8 cellular contexts compared by ENCODE assay signal in the genomic region with DNA sequence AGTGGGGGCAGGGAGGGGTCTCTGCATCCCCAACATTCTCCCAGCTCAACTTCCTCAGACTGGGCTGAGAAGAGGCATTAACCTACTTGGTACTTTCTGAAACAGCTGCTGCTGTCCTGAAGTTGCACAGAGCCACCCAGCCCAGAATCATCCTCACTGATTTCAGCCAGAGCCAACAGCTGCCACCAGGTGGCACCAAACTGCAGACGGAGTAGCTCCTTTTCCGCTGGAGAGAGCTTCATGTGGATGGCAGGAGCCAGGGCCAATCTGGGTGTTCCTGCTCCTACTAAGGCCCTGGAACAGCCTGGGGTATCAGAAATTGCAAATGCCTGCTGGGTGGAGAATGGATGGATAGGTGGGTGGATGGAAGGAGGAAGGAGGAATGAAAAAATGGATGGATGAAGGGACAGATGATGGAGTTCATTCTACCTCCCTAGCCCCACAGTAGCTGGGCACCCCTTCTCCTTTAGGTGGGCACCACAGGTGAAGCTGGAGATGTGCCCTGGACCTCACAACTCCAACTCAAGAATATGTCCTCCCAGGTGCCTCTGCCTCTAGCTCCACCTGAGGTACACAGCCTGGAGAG.
DNase-seq lines count a peak whose midpoint lies in the region; ATAC-seq and TF ChIP-seq lines count a peak whose summit lies in the region.

No MANE protein-coding gene starts in this region.

- ATAC-seq in GM18909 (IDR thresholded peaks at IDR 0.05; ENCODE audit: poor library complexity, unreplicated experiment) (peak; percentile 65), HG03460 (IDR thresholded peaks at IDR 0.05; ENCODE audit: unreplicated experiment) (no peak)

- in situ Hi-C loops in astrocyte of the cerebellum (cut with HindIII; ENCODE audit: low sequenced_read_pairs): no loop called here

- H3K4me3 ChIP-seq in astrocyte of the cerebellum (ENCODE audit: low read depth, low read length): no peak overlapping the region

- DNase-seq in AG20443 (ENCODE audit: low spot score): peak; percentile 93
- peak; percentile 86 for DNase-seq in NAMALWA (ENCODE audit: low spot score)
- peak; percentile 39 for DNase-seq in T1000 (lab: John Stamatoyannopoulos, UW)
- peak; percentile 36 for DNase-seq in astrocyte of the cerebellum (ENCODE audit: low read depth)
- peak in 45 of 51 donors; percentile 7 to 82 (median 49) for DNase-seq in hypothalamus (lab: John Stamatoyannopoulos, UW)
- peak; percentile 55 for DNase-seq in smooth muscle cell of the brain vasculature (ENCODE audit: low read depth, low spot score)

- peak; percentile 95 for TF ChIP-seq CTCF in astrocyte of the cerebellum (IDR thresholded peaks at IDR 0.05; ENCODE audit: low read depth, low read length, missing control alignments)

Comparison
In these comparisons a context has a peak if more than half of its experiments do, and no peak if none do; other contexts are left out.
1. DNase-seq: peak in every context shown above with its lines; median percentile 93 in AG20443; 86 in NAMALWA; 55 in smooth muscle cell of the brain vasculature; 49 in hypothalamus; 39 in T1000; 36 in astrocyte of the cerebellum.